ENCODE assay signal across 18 cellular contexts in the genomic region with DNA sequence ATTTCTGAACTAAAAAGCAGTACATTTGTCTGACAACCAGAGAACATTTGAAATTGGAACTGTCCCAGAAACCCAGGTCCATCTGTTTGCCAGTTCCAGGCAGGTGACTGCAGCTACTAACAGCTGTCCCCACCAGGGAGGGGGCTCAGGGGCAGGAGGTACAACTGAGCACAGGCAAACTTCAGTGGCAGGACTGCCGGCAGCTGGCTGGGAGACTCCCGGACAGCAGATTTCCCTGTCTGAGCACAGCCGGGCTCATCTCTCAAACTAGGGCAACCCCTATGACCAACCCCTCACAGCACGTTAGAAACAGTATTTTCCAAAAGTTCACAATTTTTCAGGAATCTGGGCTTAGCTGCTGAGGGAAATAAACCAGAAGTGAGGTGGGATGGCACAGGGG.
"Had no signal": no experiment of that assay in that cellular context is flagged by ENCODE, and none has a peak within 500 bp of the region (broad histone marks: within the 10 kb centered on the region; RNA-seq: fewer than 3 reads in every experiment).

No MANE protein-coding gene starts in this region.

- H3K9me3 ChIP-seq: neutrophil, sigmoid colon, spleen, stomach, testis, upper lobe of left lung had no signal

- H3K27me3 ChIP-seq: neutrophil, sigmoid colon, spleen, stomach, testis, upper lobe of left lung had no signal

- H3K4me3 ChIP-seq: sigmoid colon, spleen, stomach, testis, upper lobe of left lung had no signal

- H3K36me3 ChIP-seq: neutrophil, sigmoid colon, spleen, stomach, upper lobe of left lung had no signal

- H3K4me1 ChIP-seq: parathyroid adenoma, sigmoid colon, spleen, stomach, testis, upper lobe of left lung had no signal

- DNase-seq: activated CD4-positive, CD25-positive, alpha-beta regulatory T cell treated with anti-CD3 and anti-CD28 coated beads, Interleukin-2, amount 50 U/mL, for 72 hours; activated naive CD4-positive, alpha-beta T cell; activated naive CD8-positive, alpha-beta T cell treated with anti-CD3 and anti-CD28 coated beads, Interleukin-2, amount 10 ng/mL, durations not matched to agents 7 days and 5 days; activated T-cell treated with anti-CD3 and anti-CD28 coated beads for 4 hours; central memory CD4-positive, alpha-beta T cell; cortex of kidney; effector CD4-positive, alpha-beta T cell; foreskin fibroblast; kidney glomerular epithelial cell; mesendoderm; natural killer cell; sigmoid colon; spleen; stomach; testis; upper lobe of left lung had no signal

- H3K27ac ChIP-seq: neutrophil, parathyroid adenoma, sigmoid colon, spleen, stomach, testis, upper lobe of left lung had no signal

- ATAC-seq: natural killer cell had no signal
